1 cellular context compared by ENCODE assay signal in the genomic region with DNA sequence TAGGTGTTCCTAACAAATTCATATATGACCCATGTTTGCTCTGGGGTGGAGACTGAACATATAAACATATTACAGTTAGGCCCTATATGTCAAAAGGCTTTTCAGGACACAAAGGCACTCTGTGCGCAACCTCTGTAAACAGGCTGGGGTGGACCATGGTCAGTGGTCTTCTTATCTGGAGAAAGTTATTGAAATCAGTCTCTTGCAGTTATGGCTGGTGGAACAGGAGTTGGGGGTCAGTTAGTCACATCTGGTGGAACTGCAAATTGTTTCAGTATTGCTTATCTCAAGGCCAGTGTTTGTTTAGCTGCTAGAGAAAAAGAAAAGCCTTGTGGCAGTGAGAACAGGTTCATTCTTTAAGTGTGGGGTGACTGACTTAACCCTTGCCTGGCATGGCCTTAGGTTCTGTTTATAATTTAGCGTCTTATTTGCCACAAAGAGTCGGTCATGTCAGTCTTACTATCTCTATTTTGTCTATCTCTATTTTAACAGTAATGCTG.
TF ChIP-seq lines count a peak whose summit lies in the region.

No MANE protein-coding gene starts in this region.

TF ChIP-seq in HepG2, 621 proteins besides CTCF, POLR2A, EP300 and RAD21 (continued from another document and continues in another):
- TF ChIP-seq, protein P1, sequence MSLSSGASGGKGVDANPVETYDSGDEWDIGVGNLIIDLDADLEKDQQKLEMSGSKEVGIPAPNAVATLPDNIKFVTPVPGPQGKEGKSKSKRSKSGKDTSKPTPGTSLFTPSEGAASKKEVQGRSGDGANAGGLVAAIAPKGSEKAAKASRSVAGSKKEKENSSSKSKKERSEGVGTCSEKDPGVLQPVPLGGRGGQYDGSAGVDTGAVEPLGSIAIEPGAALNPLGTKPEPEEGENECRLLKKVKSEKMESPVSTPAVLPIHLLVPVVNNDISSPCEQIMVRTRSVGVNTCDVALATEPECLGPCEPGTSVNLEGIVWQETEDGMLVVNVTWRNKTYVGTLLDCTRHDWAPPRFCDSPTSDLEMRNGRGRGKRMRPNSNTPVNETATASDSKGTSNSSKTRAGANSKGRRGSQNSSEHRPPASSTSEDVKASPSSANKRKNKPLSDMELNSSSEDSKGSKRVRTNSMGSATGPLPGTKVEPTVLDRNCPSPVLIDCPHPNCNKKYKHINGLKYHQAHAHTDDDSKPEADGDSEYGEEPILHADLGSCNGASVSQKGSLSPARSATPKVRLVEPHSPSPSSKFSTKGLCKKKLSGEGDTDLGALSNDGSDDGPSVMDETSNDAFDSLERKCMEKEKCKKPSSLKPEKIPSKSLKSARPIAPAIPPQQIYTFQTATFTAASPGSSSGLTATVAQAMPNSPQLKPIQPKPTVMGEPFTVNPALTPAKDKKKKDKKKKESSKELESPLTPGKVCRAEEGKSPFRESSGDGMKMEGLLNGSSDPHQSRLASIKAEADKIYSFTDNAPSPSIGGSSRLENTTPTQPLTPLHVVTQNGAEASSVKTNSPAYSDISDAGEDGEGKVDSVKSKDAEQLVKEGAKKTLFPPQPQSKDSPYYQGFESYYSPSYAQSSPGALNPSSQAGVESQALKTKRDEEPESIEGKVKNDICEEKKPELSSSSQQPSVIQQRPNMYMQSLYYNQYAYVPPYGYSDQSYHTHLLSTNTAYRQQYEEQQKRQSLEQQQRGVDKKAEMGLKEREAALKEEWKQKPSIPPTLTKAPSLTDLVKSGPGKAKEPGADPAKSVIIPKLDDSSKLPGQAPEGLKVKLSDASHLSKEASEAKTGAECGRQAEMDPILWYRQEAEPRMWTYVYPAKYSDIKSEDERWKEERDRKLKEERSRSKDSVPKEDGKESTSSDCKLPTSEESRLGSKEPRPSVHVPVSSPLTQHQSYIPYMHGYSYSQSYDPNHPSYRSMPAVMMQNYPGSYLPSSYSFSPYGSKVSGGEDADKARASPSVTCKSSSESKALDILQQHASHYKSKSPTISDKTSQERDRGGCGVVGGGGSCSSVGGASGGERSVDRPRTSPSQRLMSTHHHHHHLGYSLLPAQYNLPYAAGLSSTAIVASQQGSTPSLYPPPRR (CRISPR knock-in tag; IDR thresholded peaks at IDR 0.05; ENCODE audit: borderline replicate concordance) = peak; percentile 69; the same call in 1 of the 2 replicates
- TF ChIP-seq GATAD2A (CRISPR knock-in tag; IDR thresholded peaks at IDR 0.05) (peak; percentile 58), FOXO1 (CRISPR knock-in tag; IDR thresholded peaks at IDR 0.05) (peak; percentile 77; the same call in 1 of the 2 replicates), ARNT2 (CRISPR knock-in tag; IDR thresholded peaks at IDR 0.05; ENCODE audit: low read depth) (0 out of 2 replicates have a peak, but pooled peaks have one; percentile 45), TIGD3 (CRISPR knock-in tag; IDR thresholded peaks at IDR 0.05; ENCODE audit: borderline replicate concordance) (no peak), MED13 (CRISPR knock-in tag; IDR thresholded peaks at IDR 0.05) (no peak), DNMT1 (CRISPR knock-in tag; IDR thresholded peaks at IDR 0.05) (no peak), ZNF792 (CRISPR knock-in tag; IDR thresholded peaks at IDR 0.05) (no peak), ZNF232 (CRISPR knock-in tag; IDR thresholded peaks at IDR 0.05; ENCODE audit: borderline replicate concordance) (no peak), SOX6 (IDR thresholded peaks at IDR 0.05) (no peak), SOX6 (CRISPR knock-in tag; IDR thresholded peaks at IDR 0.05) (peak; percentile 86), FOXP1 (IDR thresholded peaks at IDR 0.05) (no peak), FOXP1 (CRISPR knock-in tag; IDR thresholded peaks at IDR 0.05) (0 out of 2 replicates have a peak, but pooled peaks have one; percentile 57), TBX3 (IDR thresholded peaks at IDR 0.05; ENCODE audit: borderline replicate concordance) (peak; percentile 22; the same call in 1 of the 2 replicates), ATF6 (CRISPR knock-in tag; conservative IDR thresholded peaks at IDR 0.05) (no peak), ADNP (CRISPR knock-in tag; IDR thresholded peaks at IDR 0.05) (no peak), PITX1 (CRISPR knock-in tag; IDR thresholded peaks at IDR 0.05) (no peak), ZNF331 (CRISPR knock-in tag; IDR thresholded peaks at IDR 0.05) (0 out of 2 replicates have a peak, but pooled peaks have one; percentile 22), NFATC3 (CRISPR knock-in tag; IDR thresholded peaks at IDR 0.05) (no peak), PRMT3 (CRISPR knock-in tag; IDR thresholded peaks at IDR 0.05; ENCODE audit: borderline replicate concordance, low read depth) (peak; percentile 8; the same call in 1 of the 2 replicates), SSRP1 (CRISPR knock-in tag; IDR thresholded peaks at IDR 0.05) (no peak), NR2F6 (IDR thresholded peaks at IDR 0.05) (peak; percentile 53; the same call in 1 of the 2 replicates), NR2F6 (CRISPR knock-in tag; IDR thresholded peaks at IDR 0.05) (peak; percentile 33), ZNF205 (CRISPR knock-in tag; IDR thresholded peaks at IDR 0.05) (0 out of 2 replicates have a peak, but pooled peaks have one; percentile 25), ZNF569 (CRISPR knock-in tag; IDR thresholded peaks at IDR 0.05; ENCODE audit: borderline replicate concordance) (no peak), ZBTB10 (CRISPR knock-in tag; IDR thresholded peaks at IDR 0.05; ENCODE audit: borderline replicate concordance) (peak; percentile 38; the same call in 1 of the 2 replicates), ZNF430 (CRISPR knock-in tag; IDR thresholded peaks at IDR 0.05) (0 out of 2 replicates have a peak, but pooled peaks have one; percentile 26), ZBTB7A (CRISPR knock-in tag; IDR thresholded peaks at IDR 0.05) (peak; percentile 68; the same call in 1 of the 2 replicates), PHF5A (CRISPR knock-in tag; IDR thresholded peaks at IDR 0.05; ENCODE audit: low read depth, unreplicated experiment) (no peak), ZBTB7B (CRISPR knock-in tag; IDR thresholded peaks at IDR 0.05) (peak; percentile 89), MBNL3 (CRISPR knock-in tag; conservative IDR thresholded peaks at IDR 0.05) (no peak), ATF4 (CRISPR knock-in tag; IDR thresholded peaks at IDR 0.05) (0 out of 4 replicates have a peak, but pooled peaks of 1 of the 2 experiments have one; percentile 18), SKIL (CRISPR knock-in tag; IDR thresholded peaks at IDR 0.05; ENCODE audit: borderline replicate concordance) (peak; percentile 33; the same call in 1 of the 2 replicates), ZNF652 (CRISPR knock-in tag; IDR thresholded peaks at IDR 0.05; ENCODE audit: borderline replicate concordance, low read depth) (peak; percentile 95), TARDBP (CRISPR knock-in tag; IDR thresholded peaks at IDR 0.05) (peak; percentile 55; the same call in 1 of the 2 replicates), FOXK2 (IDR thresholded peaks at IDR 0.05) (peak; percentile 34; the same call in 1 of the 2 replicates), ZBTB20 (CRISPR knock-in tag; IDR thresholded peaks at IDR 0.05; ENCODE audit: borderline replicate concordance, low read depth) (0 out of 2 replicates have a peak, but pooled peaks have one; percentile 40), ZFX (CRISPR knock-in tag; IDR thresholded peaks at IDR 0.05; ENCODE audit: low read depth) (0 out of 2 replicates have a peak, but pooled peaks have one; percentile 18), CSRNP1 (CRISPR knock-in tag; IDR thresholded peaks at IDR 0.05) (peak; percentile 34; the same call in 1 of the 2 replicates), CREM (IDR thresholded peaks at IDR 0.05) (peak; percentile 16; the same call in 1 of the 2 replicates), CREM (CRISPR knock-in tag; IDR thresholded peaks at IDR 0.05) (no peak)
- TF ChIP-seq, protein P2, sequence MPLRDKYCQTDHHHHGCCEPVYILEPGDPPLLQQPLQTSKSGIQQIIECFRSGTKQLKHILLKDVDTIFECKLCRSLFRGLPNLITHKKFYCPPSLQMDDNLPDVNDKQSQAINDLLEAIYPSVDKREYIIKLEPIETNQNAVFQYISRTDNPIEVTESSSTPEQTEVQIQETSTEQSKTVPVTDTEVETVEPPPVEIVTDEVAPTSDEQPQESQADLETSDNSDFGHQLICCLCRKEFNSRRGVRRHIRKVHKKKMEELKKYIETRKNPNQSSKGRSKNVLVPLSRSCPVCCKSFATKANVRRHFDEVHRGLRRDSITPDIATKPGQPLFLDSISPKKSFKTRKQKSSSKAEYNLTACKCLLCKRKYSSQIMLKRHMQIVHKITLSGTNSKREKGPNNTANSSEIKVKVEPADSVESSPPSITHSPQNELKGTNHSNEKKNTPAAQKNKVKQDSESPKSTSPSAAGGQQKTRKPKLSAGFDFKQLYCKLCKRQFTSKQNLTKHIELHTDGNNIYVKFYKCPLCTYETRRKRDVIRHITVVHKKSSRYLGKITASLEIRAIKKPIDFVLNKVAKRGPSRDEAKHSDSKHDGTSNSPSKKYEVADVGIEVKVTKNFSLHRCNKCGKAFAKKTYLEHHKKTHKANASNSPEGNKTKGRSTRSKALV (CRISPR knock-in tag; IDR thresholded peaks at IDR 0.05) = no peak
